ENCODE assay signal across 1 cellular context in the genomic region with DNA sequence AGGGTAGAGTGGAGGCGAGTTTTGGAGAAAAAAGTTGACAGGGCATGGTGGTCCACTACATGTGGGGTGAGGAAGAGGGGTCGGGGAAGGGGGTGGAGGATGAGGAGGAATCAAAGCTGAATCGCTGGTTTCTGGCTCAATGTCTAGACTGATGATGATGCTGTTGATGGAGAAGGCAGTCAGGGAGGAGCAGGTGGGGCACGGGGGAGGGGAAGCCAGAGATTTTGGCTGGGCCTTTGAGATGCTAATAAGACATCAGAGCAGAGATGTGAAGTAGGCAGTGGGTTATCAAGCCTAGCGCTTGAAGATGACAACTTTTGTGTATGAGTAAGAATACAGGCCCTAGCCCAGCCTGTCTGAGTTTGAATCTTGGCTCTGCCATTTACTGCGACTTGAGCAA.
TF ChIP-seq lines count a peak whose summit lies in the region.

No MANE protein-coding gene starts in this region.

TF ChIP-seq in WTC11, 78 proteins besides CTCF, POLR2A, EP300 and RAD21 (continued from another document):
- TF ChIP-seq ZSCAN18 (CRISPR knock-in tag; IDR thresholded peaks at IDR 0.05) (no peak), PRRX2 (CRISPR knock-in tag; IDR thresholded peaks at IDR 0.05) (no peak), NFYB (CRISPR knock-in tag; conservative IDR thresholded peaks at IDR 0.05; ENCODE audit: low read depth) (no peak), TP53 (CRISPR knock-in tag; IDR thresholded peaks at IDR 0.05) (no peak), ATF1 (CRISPR knock-in tag; IDR thresholded peaks at IDR 0.05) (no peak), E2F1 (CRISPR knock-in tag; IDR thresholded peaks at IDR 0.05) (no peak), AFF4 (CRISPR knock-in tag; IDR thresholded peaks at IDR 0.05; ENCODE audit: borderline replicate concordance) (no peak), AR (CRISPR knock-in tag; IDR thresholded peaks at IDR 0.05) (no peak), ATF6 (CRISPR knock-in tag; IDR thresholded peaks at IDR 0.05) (no peak), CBFB (CRISPR knock-in tag; IDR thresholded peaks at IDR 0.05; ENCODE audit: low read depth) (no peak), ZNF263 (CRISPR knock-in tag; IDR thresholded peaks at IDR 0.05; ENCODE audit: low read depth) (no peak)
